In genomic region chr1:230917284-230918135, GRCh38 we compare ENCODE assay signal across 8 cellular contexts. TPM values are rescaled to one million over a fixed set of nuclear protein-coding genes. Genes with fewer than 3 reads are reported as not detected.
A peak's percentile ranks its signal among the peaks of the same experiment; 100 is the strongest.
DNase-seq lines count a peak whose midpoint lies in the region; ATAC-seq, FAIRE-seq and TF ChIP-seq lines count a peak whose summit lies in the region.

No MANE protein-coding gene starts in this region.

- no peaks in the 10 kb centered on the region for H3K27me3 ChIP-seq in astrocyte (ENCODE audit: insufficient read depth, low read length)
- H3K27me3 ChIP-seq in small intestine (ENCODE audit: control insufficient read depth in 2 of 2, insufficient read depth in 2 of 2, low read length in 2 of 2) = no peaks in the 10 kb centered on the region

- FAIRE-seq in astrocyte (lab: Jason Lieb, UNC) (no peak), small intestine (lab: Jason Lieb, UNC) (no peak)

- H3K4me1 Mint-ChIP-seq in astrocyte (ENCODE audit: low read depth, unreplicated experiment) = peaks cover 7% of the 10 kb centered on the region

- H3K4me2 ChIP-seq in astrocyte (ENCODE audit: low read length) = no peak overlapping the region

- no peaks in the 10 kb centered on the region for H3K27me3 Mint-ChIP-seq in astrocyte (ENCODE audit: low read depth, unreplicated experiment)

- H3K4me3 Mint-ChIP-seq in astrocyte (ENCODE audit: unreplicated experiment) = no peak overlapping the region

- DNase-seq in C1 segment of cervical spinal cord (lab: John Stamatoyannopoulos, UW) (peak in 11 of 14 donors; percentile 11 to 72 (median 44)), NCI-H1105 treated with DMSO at 0.1 percent for 48 hours (lab: John Stamatoyannopoulos, UW) (peak; percentile 56), T-helper 9 cell (peak; percentile 72), astrocyte (ENCODE audit: low read depth) (peak; percentile 46), hypothalamus (lab: John Stamatoyannopoulos, UW) (peak in 39 of 51 donors; percentile 5 to 86 (median 45)), small intestine (peak; percentile 89)

- whole genome bisulfite sequencing in small intestine, 3 donors = 50 to 54% (median 51%) methylated on average over 15 of the region's 15 CpGs

- H3K9me3 ChIP-seq in astrocyte (ENCODE audit: insufficient read depth, low read depth, low read length) (no peaks in the 10 kb centered on the region), small intestine (ENCODE audit: control insufficient read depth, low read depth) (no peaks in the 10 kb centered on the region)

- H3K27ac ChIP-seq in astrocyte (ENCODE audit: low read depth, low read length) (no peak overlapping the region), small intestine (ENCODE audit: low read depth in 1 of 2, low read length in 1 of 2) (no peak overlapping the region)

- H3K36me3 Mint-ChIP-seq in astrocyte (ENCODE audit: low read depth, unreplicated experiment) = peaks cover 4% of the 10 kb centered on the region

- peak; percentile 67 for TF ChIP-seq CTCF in astrocyte (IDR thresholded peaks at IDR 0.05; ENCODE audit: insufficient read depth, low read depth, low read length)

- H3K4me3 ChIP-seq in astrocyte (ENCODE audit: insufficient read depth, low read depth, low read length) (no peak overlapping the region), small intestine (ENCODE audit: low read depth in 1 of 2, low read length in 2 of 2) (no peak overlapping the region)

- no peak overlapping the region for H2AFZ ChIP-seq in astrocyte (ENCODE audit: low read depth, low read length)

- no peaks in the 10 kb centered on the region for H4K20me1 ChIP-seq in astrocyte (ENCODE audit: insufficient read depth, low read length)

- H3K9me3 Mint-ChIP-seq in astrocyte (ENCODE audit: unreplicated experiment) = no peaks in the 10 kb centered on the region

- H3K27ac Mint-ChIP-seq in astrocyte (ENCODE audit: unreplicated experiment) = peak overlapping the region; percentile 54

- H3K4me1 ChIP-seq in astrocyte (ENCODE audit: insufficient read depth, low read length) = no peaks in the 10 kb centered on the region
- no peaks in the 10 kb centered on the region for H3K4me1 ChIP-seq in small intestine (ENCODE audit: control insufficient read depth in 2 of 2, insufficient read depth in 1 of 2, low read depth in 1 of 2, low read length in 1 of 2)

- peak; percentile 56 for ATAC-seq in GM19467 (IDR thresholded peaks at IDR 0.05; ENCODE audit: unreplicated experiment)
- ATAC-seq in HG03025 (IDR thresholded peaks at IDR 0.05; ENCODE audit: low FRiP score, unreplicated experiment) = no peak

- no peak overlapping the region for H3K9ac ChIP-seq in astrocyte (ENCODE audit: low read length)

- no peaks in the 10 kb centered on the region for H3K36me3 ChIP-seq in astrocyte (ENCODE audit: insufficient read depth, low read length)
- H3K36me3 ChIP-seq in small intestine (ENCODE audit: control insufficient read depth in 2 of 2, insufficient read depth in 2 of 2, low read length in 2 of 2) = peaks cover 9 to 10% of the 10 kb centered on the region in 2 donors

- H3K79me2 ChIP-seq in astrocyte (ENCODE audit: insufficient read depth, low read length) = no peaks in the 10 kb centered on the region

RNA-seq across cellular contexts. Expression of gene C1orf198, which starts 49.2 kb away (rescaled TPM):
- total RNA-seq in astrocyte = 102 and 107 TPM in 2 replicates
- polyA plus RNA-seq in small intestine = 10 to 100 TPM in 1 of 3 donors, 1 to 10 TPM in 2; 6.0 to 16.8 (median 9.5) TPM
